13 cellular contexts compared by ENCODE assay signal in genomic region chr2:62775367-62775668, GRCh38.
"Had no signal": no experiment of that assay in that cellular context is flagged by ENCODE, and none has a peak within 500 bp of the region (broad histone marks: within the 10 kb centered on the region; RNA-seq: fewer than 3 reads in every experiment).

No MANE protein-coding gene starts in this region.

- H3K4me1 ChIP-seq: breast epithelium, vagina had no signal

- H3K36me3 ChIP-seq: breast epithelium, heart right ventricle, neutrophil, tibial artery, vagina had no signal

- H3K4me3 Mint-ChIP-seq: activated CD4-positive, alpha-beta memory T cell treated with anti-CD3 and anti-CD28 coated beads, Interleukin-2, amount 10 ng/mL, durations not matched to agents 7 days and 5 days; activated naive CD8-positive, alpha-beta T cell had no signal

- H3K4me3 ChIP-seq: breast epithelium, dorsolateral prefrontal cortex, heart right ventricle, tibial artery, vagina had no signal

- H3K9me3 Mint-ChIP-seq: activated CD4-positive, alpha-beta memory T cell treated with anti-CD3 and anti-CD28 coated beads, Interleukin-2, amount 10 ng/mL, durations not matched to agents 7 days and 5 days had no signal

- H3K27ac Mint-ChIP-seq: activated CD4-positive, alpha-beta memory T cell treated with anti-CD3 and anti-CD28 coated beads, Interleukin-2, amount 10 ng/mL, durations not matched to agents 7 days and 5 days; activated naive CD8-positive, alpha-beta T cell had no signal

- H3K27me3 Mint-ChIP-seq: activated CD4-positive, alpha-beta memory T cell treated with anti-CD3 and anti-CD28 coated beads, Interleukin-2, amount 10 ng/mL, durations not matched to agents 7 days and 5 days; activated naive CD8-positive, alpha-beta T cell had no signal

- H3K9me3 ChIP-seq: breast epithelium, heart right ventricle, neutrophil, tibial artery, vagina had no signal

- H3K27ac ChIP-seq: heart right ventricle, neutrophil, tibial artery, vagina had no signal

- H3K27me3 ChIP-seq: breast epithelium, dorsolateral prefrontal cortex, heart right ventricle, neutrophil, tibial artery, vagina had no signal

- DNase-seq: activated CD4-positive, alpha-beta memory T cell treated with anti-CD3 and anti-CD28 coated beads, Interleukin-2, amount 10 ng/mL, durations not matched to agents 7 days and 5 days; activated CD4-positive, CD25-positive, alpha-beta regulatory T cell treated with anti-CD3 and anti-CD28 coated beads, Interleukin-2, amount 50 U/mL, for 72 hours; activated gamma-delta T cell; activated T-cell treated with anti-CD3 and anti-CD28 coated beads, Interleukin-2, amount 50 U/mL, for 48 hours; dorsolateral prefrontal cortex; heart right ventricle; retina; stimulated activated CD4-positive, alpha-beta T cell treated with anti-CD3 and anti-CD28 coated beads, Interleukin-15, amount 100 ng/mL, for 24 hours; tibial artery had no signal
